9 cellular contexts compared by ENCODE assay signal in the genomic region with DNA sequence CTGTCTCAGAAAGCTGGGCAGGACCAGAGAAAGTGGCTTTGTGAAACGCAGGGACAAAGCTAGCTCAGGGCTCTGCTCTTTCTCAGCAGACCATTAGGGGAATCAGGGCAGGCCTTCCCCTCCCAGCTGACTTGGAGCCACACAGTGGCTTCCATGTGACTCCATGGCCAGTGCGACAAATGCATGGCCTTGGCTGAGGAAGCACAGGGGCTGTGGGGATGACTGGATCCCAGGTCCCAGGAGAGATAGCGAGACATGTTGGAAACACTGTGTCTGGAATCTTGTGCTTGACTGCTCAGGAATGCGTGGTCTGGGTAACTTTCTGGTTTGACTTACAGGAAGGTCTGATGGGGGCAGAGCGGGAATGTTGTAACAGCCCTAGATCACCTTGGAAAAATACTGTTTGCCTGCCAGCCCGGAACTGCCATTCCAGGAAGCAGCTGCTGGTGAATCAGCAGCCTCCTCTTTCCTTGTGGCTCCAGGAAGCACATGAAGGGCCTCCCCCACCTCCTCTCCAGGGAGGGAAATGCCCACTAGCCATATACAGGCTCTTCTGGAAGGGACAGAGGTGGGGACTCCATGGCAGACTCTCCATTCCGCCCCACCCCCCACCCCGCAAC.
DNase-seq lines count a peak whose midpoint lies in the region; ATAC-seq and TF ChIP-seq lines count a peak whose summit lies in the region.
"Had no signal": no experiment of that assay in that cellular context is flagged by ENCODE, and none has a peak within 500 bp of the region (broad histone marks: within the 10 kb centered on the region; RNA-seq: fewer than 3 reads in every experiment).

No MANE protein-coding gene starts in this region.

- H3K27me3 Mint-ChIP-seq in nephron progenitor cell (ENCODE audit: low read depth, poor library complexity): peaks cover 3% of the 10 kb centered on the region
- no peaks in the 10 kb centered on the region for H3K27me3 Mint-ChIP-seq in activated naive CD4-positive, alpha-beta T cell treated with anti-CD3 and anti-CD28 coated beads, Interleukin-2, amount 10 ng/mL, durations not matched to agents 7 days and 5 days
- H3K27me3 Mint-ChIP-seq: memory B cell had no signal

- H3K4me1 ChIP-seq in PC-9 (replicated peaks; ENCODE audit: insufficient read depth): peaks cover 79% of the 10 kb centered on the region

- peak; percentile 99 for DNase-seq in Daoy (ENCODE audit: low read depth)
- peak; percentile 91 to 100 for DNase-seq in PC-9
- peak; percentile 87 for DNase-seq in epithelial cell of prostate (ENCODE audit: low read depth, low spot score)
- peak; percentile 61 for DNase-seq in nephron progenitor cell
- DNase-seq in NCI-H146 treated with DMSO at 0.1 percent for 48 hours (lab: John Stamatoyannopoulos, UW; ENCODE audit: unreplicated experiment): no peak
- no peak for DNase-seq in activated naive CD4-positive, alpha-beta T cell treated with anti-CD3 and anti-CD28 coated beads, Interleukin-2, amount 10 ng/mL, durations not matched to agents 7 days and 5 days

- H3K27ac ChIP-seq in PC-9 (peak overlapping the region; percentile 98), epithelial cell of prostate (peak overlapping the region; percentile 99)

- H4K20me1 ChIP-seq in PC-9 (ENCODE audit: insufficient read depth): no peaks in the 10 kb centered on the region

- H3K4me1 Mint-ChIP-seq in nephron progenitor cell: peaks cover 68% of the 10 kb centered on the region
- H3K4me1 Mint-ChIP-seq in activated naive CD4-positive, alpha-beta T cell treated with anti-CD3 and anti-CD28 coated beads, Interleukin-2, amount 10 ng/mL, durations not matched to agents 7 days and 5 days: peaks cover 38% of the 10 kb centered on the region

- peaks cover 73% of the 10 kb centered on the region for H3F3A ChIP-seq in PC-9 (ENCODE audit: insufficient read depth, low read depth)

- peaks cover 4% of the 10 kb centered on the region; the same call in 1 of the 2 replicates for H3K9me3 ChIP-seq in PC-9 (ENCODE audit: insufficient read depth, low read depth)

- H2AFZ ChIP-seq in PC-9: no peak overlapping the region

- H3K79me2 ChIP-seq in PC-9 (ENCODE audit: low read depth): peaks cover 16% of the 10 kb centered on the region

- H3K27me3 ChIP-seq in PC-9 (ENCODE audit: insufficient read depth, low read depth): no peaks in the 10 kb centered on the region

- peak overlapping the region; percentile 30; the same call in 1 of the 2 replicates for H3K4me3 ChIP-seq in PC-9

- no peaks in the 10 kb centered on the region for H3K36me3 Mint-ChIP-seq in nephron progenitor cell (ENCODE audit: low read depth)
- H3K36me3 Mint-ChIP-seq in activated naive CD4-positive, alpha-beta T cell treated with anti-CD3 and anti-CD28 coated beads, Interleukin-2, amount 10 ng/mL, durations not matched to agents 7 days and 5 days: peaks cover 15% of the 10 kb centered on the region
- H3K36me3 Mint-ChIP-seq: memory B cell had no signal

- BruUV-seq in PC-9 (replicated peaks; lab: Mats Ljungman, UMichigan): TSS peak; percentile 62

- H3K9me3 Mint-ChIP-seq in nephron progenitor cell: no peaks in the 10 kb centered on the region
- peaks cover 3% of the 10 kb centered on the region for H3K9me3 Mint-ChIP-seq in activated naive CD4-positive, alpha-beta T cell treated with anti-CD3 and anti-CD28 coated beads, Interleukin-2, amount 10 ng/mL, durations not matched to agents 7 days and 5 days
- H3K9me3 Mint-ChIP-seq: memory B cell had no signal

- H3K27ac Mint-ChIP-seq in nephron progenitor cell: peak overlapping the region; percentile 99
- no peak overlapping the region for H3K27ac Mint-ChIP-seq in activated naive CD4-positive, alpha-beta T cell treated with anti-CD3 and anti-CD28 coated beads, Interleukin-2, amount 10 ng/mL, durations not matched to agents 7 days and 5 days

- H3K36me3 ChIP-seq in PC-9 (ENCODE audit: low read depth): no peaks in the 10 kb centered on the region

- TF ChIP-seq CTCF in PC-9 (conservative IDR thresholded peaks at IDR 0.05) (no peak; the same call in 1 of the 2 replicates), nephron progenitor cell (IDR thresholded peaks at IDR 0.05) (no peak)

- no peak overlapping the region for H3K4me3 Mint-ChIP-seq in nephron progenitor cell
- H3K4me3 Mint-ChIP-seq in activated naive CD4-positive, alpha-beta T cell treated with anti-CD3 and anti-CD28 coated beads, Interleukin-2, amount 10 ng/mL, durations not matched to agents 7 days and 5 days: no peak overlapping the region
- H3K4me3 Mint-ChIP-seq: memory B cell had no signal

- ATAC-seq in GM18519 (IDR thresholded peaks at IDR 0.05; ENCODE audit: low FRiP score, unreplicated experiment) (no peak), GM21576 (IDR thresholded peaks at IDR 0.05; ENCODE audit: unreplicated experiment) (no peak)

- POLR2A ChIA-PET in PC-9 (lab: Charles Lee; ENCODE audit: unreplicated experiment): no interaction called here

- CTCF ChIA-PET in PC-9 (lab: Charles Lee): interaction anchor here (0.6 to 1.4 kb wide), 3 partner anchors 24 to 91 kb away, joined by 3 to 4 read pairs (median 4); no protein-coding TSS in a partner anchor
- CTCF ChIA-PET in activated naive CD4-positive, alpha-beta T cell treated with anti-CD3 and anti-CD28 coated beads, Interleukin-2, amount 10 ng/mL, durations not matched to agents 7 days and 5 days (lab: Charles Lee): interaction anchor here (0.6 to 1.3 kb wide), 5 partner anchors 28 to 156 kb away, joined by 3 to 8 read pairs (median 4); no protein-coding TSS in a partner anchor

- peak overlapping the region; percentile 79 for H3K4me2 ChIP-seq in PC-9

- H3K9me2 ChIP-seq in PC-9 (ENCODE audit: insufficient read depth): no peaks in the 10 kb centered on the region

- intact Hi-C loops in PC-9 (cut with micrococcal nuclease; ENCODE audit: unreplicated experiment): loop anchor here (1.0 to 5.0 kb wide), 8 partner anchors 14 to 276 kb away; a partner anchor contains a TSS

Comparison
In these comparisons a context has a peak if more than half of its experiments do, and no peak if none do; other contexts are left out.
1. DNase-seq: peak in Daoy (single experiment), PC-9 (2 of 2), epithelial cell of prostate (single experiment) and nephron progenitor cell (single experiment); none in NCI-H146 treated with DMSO at 0.1 percent for 48 hours (single experiment) and activated naive CD4-positive, alpha-beta T cell treated with anti-CD3 and anti-CD28 coated beads, Interleukin-2, amount 10 ng/mL, durations not matched to agents 7 days and 5 days (single experiment).